Comparison of ENCODE assay signal across 21 cellular contexts in genomic region chr2:190575263-190575662, GRCh38. TPM values are rescaled to one million over a fixed set of nuclear protein-coding genes. Genes with fewer than 3 reads are reported as not detected.
DNase-seq lines count a peak whose midpoint lies in the region; ATAC-seq and TF ChIP-seq lines count a peak whose summit lies in the region.
"Had no signal": no experiment of that assay in that cellular context is flagged by ENCODE, and none has a peak within 500 bp of the region (broad histone marks: within the 10 kb centered on the region; RNA-seq: fewer than 3 reads in every experiment).

No MANE protein-coding gene starts in this region.

- no peak overlapping the region for H3K9ac ChIP-seq in DND-41 (ENCODE audit: low read depth, low read length)
- H3K9ac ChIP-seq: GM23248 had no signal

- no peak overlapping the region for H3K4me2 ChIP-seq in DND-41 (ENCODE audit: insufficient read depth, low read length)

- no peaks in the 10 kb centered on the region for H4K20me1 ChIP-seq in DND-41 (ENCODE audit: insufficient read depth, low read length)

- no peak overlapping the region for H3K4me3 ChIP-seq in DND-41 (ENCODE audit: low read depth in 1 of 2, low read length in 2 of 2)
- H3K4me3 ChIP-seq: GM23248, HAP-1 had no signal

- no peaks in the 10 kb centered on the region for H3K36me3 ChIP-seq in DND-41 (ENCODE audit: insufficient read depth, low read length)
- H3K36me3 ChIP-seq: HAP-1 had no signal

- no peak overlapping the region for H2AFZ ChIP-seq in DND-41 (ENCODE audit: low read depth, low read length)
- H2AFZ ChIP-seq: GM23248 had no signal

- H3K4me1 Mint-ChIP-seq in activated CD4-positive, alpha-beta T cell treated with anti-CD3 and anti-CD28 coated beads, Interleukin-2, amount 10 ng/mL, durations not matched to agents 7 days and 5 days: peaks cover 34% of the 10 kb centered on the region
- peaks cover 44% of the 10 kb centered on the region for H3K4me1 Mint-ChIP-seq in activated CD4-positive, alpha-beta T cell treated with anti-CD3 and anti-CD28 coated beads for 36 hours
- H3K4me1 Mint-ChIP-seq in natural killer cell: peaks cover 52% of the 10 kb centered on the region in 2 donors
- H3K4me1 Mint-ChIP-seq: B cell had no signal

- no peaks in the 10 kb centered on the region for H3K9me3 ChIP-seq in DND-41 (ENCODE audit: insufficient read depth, low read length, severe bottlenecking)
- H3K9me3 ChIP-seq: HAP-1 had no signal

- peak overlapping the region; percentile 21 for H3K27ac Mint-ChIP-seq in activated CD4-positive, alpha-beta T cell treated with anti-CD3 and anti-CD28 coated beads, Interleukin-2, amount 10 ng/mL, durations not matched to agents 7 days and 5 days
- no peak overlapping the region for H3K27ac Mint-ChIP-seq in activated CD4-positive, alpha-beta T cell treated with anti-CD3 and anti-CD28 coated beads for 36 hours
- H3K27ac Mint-ChIP-seq in natural killer cell: peak overlapping the region; percentile 82 to 97
- H3K27ac Mint-ChIP-seq: B cell had no signal

- no peaks in the 10 kb centered on the region for H3K27me3 Mint-ChIP-seq in activated CD4-positive, alpha-beta T cell treated with anti-CD3 and anti-CD28 coated beads, Interleukin-2, amount 10 ng/mL, durations not matched to agents 7 days and 5 days
- H3K27me3 Mint-ChIP-seq in activated CD4-positive, alpha-beta T cell treated with anti-CD3 and anti-CD28 coated beads for 36 hours: no peaks in the 10 kb centered on the region
- H3K27me3 Mint-ChIP-seq in natural killer cell (ENCODE audit: low read depth in 2 of 2): no peaks in the 10 kb centered on the region
- H3K27me3 Mint-ChIP-seq: B cell had no signal

- intact Hi-C loops in activated CD4-positive, alpha-beta T cell treated with anti-CD3 and anti-CD28 coated beads for 36 hours (cut with DNase I, micrococcal nuclease): no loop called here
- intact Hi-C loops in natural killer cell (cut with micrococcal nuclease) (no loop called here), left colon (cut with DNase I, micrococcal nuclease) (no loop called here)

- ATAC-seq in activated CD4-positive, alpha-beta T cell treated with anti-CD3 and anti-CD28 coated beads for 36 hours: no peak
- ATAC-seq in DND-41 (ENCODE audit: insufficient read depth, low read depth) (peak; percentile 42; the same call in 1 of the 3 replicates), natural killer cell (peak; percentile 49 to 58 (median 57)), HG03469 (IDR thresholded peaks at IDR 0.05; ENCODE audit: unreplicated experiment) (no peak), left colon (no peak), HG03097 (IDR thresholded peaks at IDR 0.05; ENCODE audit: low FRiP score, unreplicated experiment) (no peak)
- ATAC-seq: Panc1 had no signal

- no peaks in the 10 kb centered on the region for H3K9me3 Mint-ChIP-seq in activated CD4-positive, alpha-beta T cell treated with anti-CD3 and anti-CD28 coated beads, Interleukin-2, amount 10 ng/mL, durations not matched to agents 7 days and 5 days
- no peaks in the 10 kb centered on the region for H3K9me3 Mint-ChIP-seq in activated CD4-positive, alpha-beta T cell treated with anti-CD3 and anti-CD28 coated beads for 36 hours (ENCODE audit: low read depth)
- peaks cover 0 to 2% of the 10 kb centered on the region in 2 donors for H3K9me3 Mint-ChIP-seq in natural killer cell

- POLR2A ChIA-PET in activated CD4-positive, alpha-beta T cell treated with anti-CD3 and anti-CD28 coated beads, Interleukin-2, amount 10 ng/mL, durations not matched to agents 7 days and 5 days (lab: Charles Lee): interaction anchor here (0.7 kb wide), 1 partner anchor 216 kb away, joined by 12 read pairs; no protein-coding TSS in a partner anchor
- POLR2A ChIA-PET in activated CD4-positive, alpha-beta T cell treated with anti-CD3 and anti-CD28 coated beads for 36 hours (lab: Charles Lee): no interaction called here

- CTCF ChIA-PET in activated CD4-positive, alpha-beta T cell treated with anti-CD3 and anti-CD28 coated beads, Interleukin-2, amount 10 ng/mL, durations not matched to agents 7 days and 5 days (lab: Charles Lee): interaction anchor here (0.5 to 1.3 kb wide), 3 partner anchors 12 to 437 kb away, joined by 3 to 5 read pairs (median 4); no protein-coding TSS in a partner anchor
- CTCF ChIA-PET in activated CD4-positive, alpha-beta T cell treated with anti-CD3 and anti-CD28 coated beads for 36 hours (lab: Charles Lee): interaction anchor here (0.7 to 1.6 kb wide), 3 partner anchors 9 to 134 kb away, joined by 3 read pairs; no protein-coding TSS in a partner anchor

- H3K36me3 Mint-ChIP-seq in activated CD4-positive, alpha-beta T cell treated with anti-CD3 and anti-CD28 coated beads, Interleukin-2, amount 10 ng/mL, durations not matched to agents 7 days and 5 days (ENCODE audit: low read depth): peaks cover 1% of the 10 kb centered on the region
- no peaks in the 10 kb centered on the region for H3K36me3 Mint-ChIP-seq in activated CD4-positive, alpha-beta T cell treated with anti-CD3 and anti-CD28 coated beads for 36 hours (ENCODE audit: low read depth)
- H3K36me3 Mint-ChIP-seq in natural killer cell: no peaks in the 10 kb centered on the region

- DNase-seq in activated CD4-positive, alpha-beta T cell treated with anti-CD3 and anti-CD28 coated beads, Interleukin-2, amount 10 ng/mL, durations not matched to agents 7 days and 5 days: no peak
- no peak for DNase-seq in activated CD4-positive, alpha-beta T cell treated with anti-CD3 and anti-CD28 coated beads for 36 hours
- DNase-seq in DND-41: no peak
- DNase-seq in central memory CD4-positive, alpha-beta T cell: peak; percentile 11
- no peak for DNase-seq in natural killer cell
- no peak for DNase-seq in left colon
- DNase-seq: 8988T, DMS53, GM23248, IMR-90, NCI-H1048, NCI-H1436, NCI-H1930, NCI-H226, NCI-H524, Right ventricle myocardium superior had no signal

- H3K4me3 Mint-ChIP-seq in activated CD4-positive, alpha-beta T cell treated with anti-CD3 and anti-CD28 coated beads, Interleukin-2, amount 10 ng/mL, durations not matched to agents 7 days and 5 days: no peak overlapping the region
- H3K4me3 Mint-ChIP-seq in activated CD4-positive, alpha-beta T cell treated with anti-CD3 and anti-CD28 coated beads for 36 hours: no peak overlapping the region
- H3K4me3 Mint-ChIP-seq in natural killer cell: peak overlapping the region; percentile 91
- H3K4me3 Mint-ChIP-seq: B cell had no signal

- no peaks in the 10 kb centered on the region for H3K27me3 ChIP-seq in DND-41 (ENCODE audit: insufficient read depth, low read length, poor library complexity)

- TF ChIP-seq CTCF in DND-41 (IDR thresholded peaks at IDR 0.05; ENCODE audit: borderline replicate concordance, extremely low read depth, low read length, poor library complexity, severe bottlenecking) (no peak), natural killer cell (IDR thresholded peaks at IDR 0.05) (no peak)

- H3K4me1 ChIP-seq in DND-41 (ENCODE audit: insufficient read depth, low read length): no peaks in the 10 kb centered on the region
- H3K4me1 ChIP-seq: HAP-1 had no signal

- no peak overlapping the region for H3K27ac ChIP-seq in DND-41 (ENCODE audit: low read length)
- H3K27ac ChIP-seq: GM23248 had no signal

- no peaks in the 10 kb centered on the region for H3K79me2 ChIP-seq in DND-41 (ENCODE audit: insufficient read depth, low read length)

RNA-seq across cellular contexts. Expression of gene NEMP2, which starts 40.7 kb away (rescaled TPM):
- total RNA-seq in activated CD4-positive, alpha-beta T cell treated with anti-CD3 and anti-CD28 coated beads, Interleukin-2, amount 10 ng/mL, durations not matched to agents 7 days and 5 days: 10 to 100 TPM; 22.8 to 23.5 TPM
- 10 to 100 TPM; 24.6 to 25.1 TPM for total RNA-seq in activated CD4-positive, alpha-beta T cell treated with anti-CD3 and anti-CD28 coated beads for 36 hours
- total RNA-seq in natural killer cell (10 to 100 TPM; 17.2 to 21.0 (median 18.3) TPM), left colon (1 to 10 TPM; 2.6 to 3.1 TPM)

Comparison
In these comparisons a context has a peak if more than half of its experiments do, and no peak if none do; other contexts are left out.
1. ATAC-seq: peak in DND-41 (single experiment) and natural killer cell (3 of 3); none in activated CD4-positive, alpha-beta T cell treated with anti-CD3 and anti-CD28 coated beads for 36 hours (single experiment), HG03469 (single experiment), left colon (single experiment) and HG03097 (single experiment).
2. RNA of gene NEMP2, which starts 40.7 kb away (total RNA-seq): 24.6 to 25.1 TPM in activated CD4-positive, alpha-beta T cell treated with anti-CD3 and anti-CD28 coated beads for 36 hours, 22.8 to 23.5 TPM in activated CD4-positive, alpha-beta T cell treated with anti-CD3 and anti-CD28 coated beads, Interleukin-2, amount 10 ng/mL, durations not matched to agents 7 days and 5 days and 17.2 to 21.0 TPM in natural killer cell; 2.6 to 3.1 TPM in left colon; every median in the first group is over 4 times any median in the second.